In genomic region chr1:44423706-44424546, GRCh38 we compare ENCODE assay signal across 9 cellular contexts. TPM values are rescaled to one million over a fixed set of nuclear protein-coding genes. Genes with fewer than 3 reads are reported as not detected.
A peak's percentile ranks its signal among the peaks of the same experiment; 100 is the strongest.
DNase-seq lines count a peak whose midpoint lies in the region; ATAC-seq and TF ChIP-seq lines count a peak whose summit lies in the region.
"Had no signal": no experiment of that assay in that cellular context is flagged by ENCODE, and none has a peak within 500 bp of the region (broad histone marks: within the 10 kb centered on the region; RNA-seq: fewer than 3 reads in every experiment).

No MANE protein-coding gene starts in this region.

- no peak for TF ChIP-seq CTCF in left lung (IDR thresholded peaks at IDR 0.05)

- CTCF ChIA-PET in activated CD8-positive, alpha-beta memory T cell treated with anti-CD3 and anti-CD28 coated beads, Interleukin-2, amount 10 ng/mL, durations not matched to agents 7 days and 5 days (lab: Charles Lee) = no interaction called here

- H3K4me1 Mint-ChIP-seq in stimulated activated naive CD8-positive, alpha-beta T cell treated with anti-CD3 and anti-CD28 coated beads, Interleukin-15, Interleukin-2, amounts not matched to agents 100 ng/mL and 50 ng/mL, for 24 hours (ENCODE audit: low read depth) = peaks cover 5% of the 10 kb centered on the region
- H3K4me1 Mint-ChIP-seq in activated CD8-positive, alpha-beta memory T cell treated with anti-CD3 and anti-CD28 coated beads, Interleukin-2, amount 10 ng/mL, durations not matched to agents 7 days and 5 days = no peaks in the 10 kb centered on the region

- no peak overlapping the region for H3K4me3 ChIP-seq in left lung
- no peak overlapping the region for H3K4me3 ChIP-seq in aorta (ENCODE audit: low read length in 2 of 2)

- no peaks in the 10 kb centered on the region for H3K9me3 ChIP-seq in left lung
- H3K9me3 ChIP-seq in aorta (ENCODE audit: control insufficient read depth, low read length) = no peaks in the 10 kb centered on the region

- H3K27me3 ChIP-seq in left lung (peaks cover 42 to 59% of the 10 kb centered on the region in 2 donors), aorta (ENCODE audit: control insufficient read depth in 1 of 2, insufficient read depth in 2 of 2, low read length in 1 of 2) (no peaks in the 10 kb centered on the region)

- H3K4me1 ChIP-seq in left lung (peaks cover 4 to 19% of the 10 kb centered on the region in 2 donors), aorta (ENCODE audit: control insufficient read depth in 1 of 2, insufficient read depth in 2 of 2, low read length in 2 of 2) (peaks cover 0 to 2% of the 10 kb centered on the region in 2 donors)

- intact Hi-C loops in left lung (cut with DNase I) (no loop called here), aorta (cut with DNase I) (loop anchor here (5.0 kb wide), 1 partner anchor 63 kb away; no protein-coding TSS in a partner anchor)

- H3K36me3 ChIP-seq in left lung = no peaks in the 10 kb centered on the region
- H3K36me3 ChIP-seq in aorta (ENCODE audit: control insufficient read depth in 1 of 2, insufficient read depth in 2 of 2, low read length in 1 of 2) = no peaks in the 10 kb centered on the region

- 10% methylated on average over 18 of the region's 18 CpGs for WGBS in aorta, 2 donors

- H3K36me3 Mint-ChIP-seq in stimulated activated naive CD8-positive, alpha-beta T cell treated with anti-CD3 and anti-CD28 coated beads, Interleukin-15, Interleukin-2, amounts not matched to agents 100 ng/mL and 50 ng/mL, for 24 hours (ENCODE audit: low read depth) = no peaks in the 10 kb centered on the region
- no peaks in the 10 kb centered on the region for H3K36me3 Mint-ChIP-seq in activated CD8-positive, alpha-beta memory T cell treated with anti-CD3 and anti-CD28 coated beads, Interleukin-2, amount 10 ng/mL, durations not matched to agents 7 days and 5 days

- no peak overlapping the region for H3K27ac ChIP-seq in left lung
- no peak overlapping the region for H3K27ac ChIP-seq in aorta (ENCODE audit: low read depth in 1 of 2, low read length in 2 of 2)

- ATAC-seq in stimulated activated naive CD8-positive, alpha-beta T cell treated with anti-CD3 and anti-CD28 coated beads, Interleukin-15, Interleukin-2, amounts not matched to agents 100 U/mL and 50 U/mL, for 24 hours = no peak
- ATAC-seq in left lung = peak; percentile 93
- ATAC-seq in aorta (ENCODE audit: low FRiP score) = peak; percentile 85
- ATAC-seq in activated CD8-positive, alpha-beta memory T cell treated with anti-CD3 and anti-CD28 coated beads, Interleukin-2, amount 10 ng/mL, durations not matched to agents 7 days and 5 days = no peak

- H3K27me3 Mint-ChIP-seq in stimulated activated naive CD8-positive, alpha-beta T cell treated with anti-CD3 and anti-CD28 coated beads, Interleukin-15, Interleukin-2, amounts not matched to agents 100 ng/mL and 50 ng/mL, for 24 hours = peaks cover 83% of the 10 kb centered on the region
- H3K27me3 Mint-ChIP-seq in activated CD8-positive, alpha-beta memory T cell treated with anti-CD3 and anti-CD28 coated beads, Interleukin-2, amount 10 ng/mL, durations not matched to agents 7 days and 5 days = peaks cover 83% of the 10 kb centered on the region

- no peaks in the 10 kb centered on the region for H3K9me3 Mint-ChIP-seq in stimulated activated naive CD8-positive, alpha-beta T cell treated with anti-CD3 and anti-CD28 coated beads, Interleukin-15, Interleukin-2, amounts not matched to agents 100 ng/mL and 50 ng/mL, for 24 hours
- no peaks in the 10 kb centered on the region for H3K9me3 Mint-ChIP-seq in activated CD8-positive, alpha-beta memory T cell treated with anti-CD3 and anti-CD28 coated beads, Interleukin-2, amount 10 ng/mL, durations not matched to agents 7 days and 5 days (ENCODE audit: low read depth)

- in situ Hi-C loops in T47D (cut with HindIII; ENCODE audit: low pct_unique_long_range_greater_than_20kb, low sequenced_read_pairs) = no loop called here

- peak overlapping the region; percentile 11 for H3K4me3 Mint-ChIP-seq in stimulated activated naive CD8-positive, alpha-beta T cell treated with anti-CD3 and anti-CD28 coated beads, Interleukin-15, Interleukin-2, amounts not matched to agents 100 ng/mL and 50 ng/mL, for 24 hours
- H3K4me3 Mint-ChIP-seq in activated CD8-positive, alpha-beta memory T cell treated with anti-CD3 and anti-CD28 coated beads, Interleukin-2, amount 10 ng/mL, durations not matched to agents 7 days and 5 days = no peak overlapping the region

- H3K27ac Mint-ChIP-seq in stimulated activated naive CD8-positive, alpha-beta T cell treated with anti-CD3 and anti-CD28 coated beads, Interleukin-15, Interleukin-2, amounts not matched to agents 100 ng/mL and 50 ng/mL, for 24 hours = no peak overlapping the region
- H3K27ac Mint-ChIP-seq in activated CD8-positive, alpha-beta memory T cell treated with anti-CD3 and anti-CD28 coated beads, Interleukin-2, amount 10 ng/mL, durations not matched to agents 7 days and 5 days = no peak overlapping the region

- DNase-seq in stimulated activated naive CD8-positive, alpha-beta T cell treated with anti-CD3 and anti-CD28 coated beads, Interleukin-15, Interleukin-2, amounts not matched to agents 100 U/mL and 50 U/mL, for 24 hours = no peak
- DNase-seq in T47D (ENCODE audit: low read depth in 1 of 2, low spot score in 1 of 2) = peak; percentile 84 to 86
- DNase-seq in left lung = peak in 1 of 2 donors; percentile 72
- DNase-seq in aorta = peak; percentile 72 to 77
- DNase-seq in activated CD8-positive, alpha-beta memory T cell treated with anti-CD3 and anti-CD28 coated beads, Interleukin-2, amount 10 ng/mL, durations not matched to agents 7 days and 5 days = no peak
- no peak for DNase-seq in NCI-H2227 (lab: John Stamatoyannopoulos, UW; ENCODE audit: unreplicated experiment)
- no peak for DNase-seq in globus pallidus (ENCODE audit: low spot score)
- DNase-seq: H7 had no signal

RNA-seq across cellular contexts. Expression of gene RNF220, which starts 18.9 kb away (rescaled TPM):
- 10 to 100 TPM; 50.8 to 58.9 TPM for total RNA-seq in left lung
- total RNA-seq in aorta = 10 to 100 TPM; 49.0 to 56.5 TPM
- polyA plus RNA-seq in aorta = 10 to 100 TPM; 44.2 to 70.5 TPM
- 10 to 100 TPM; 81.8 to 94.1 TPM for total RNA-seq in activated CD8-positive, alpha-beta memory T cell treated with anti-CD3 and anti-CD28 coated beads, Interleukin-2, amount 10 ng/mL, durations not matched to agents 7 days and 5 days

Comparison
In these comparisons a context has a peak if more than half of its experiments do, and no peak if none do; other contexts are left out.
1. ATAC-seq: peak in left lung (single experiment) and aorta (single experiment); none in stimulated activated naive CD8-positive, alpha-beta T cell treated with anti-CD3 and anti-CD28 coated beads, Interleukin-15, Interleukin-2, amounts not matched to agents 100 U/mL and 50 U/mL, for 24 hours (single experiment) and activated CD8-positive, alpha-beta memory T cell treated with anti-CD3 and anti-CD28 coated beads, Interleukin-2, amount 10 ng/mL, durations not matched to agents 7 days and 5 days (single experiment).
2. DNase-seq: peak in T47D (2 of 2) and aorta (2 of 2); none in stimulated activated naive CD8-positive, alpha-beta T cell treated with anti-CD3 and anti-CD28 coated beads, Interleukin-15, Interleukin-2, amounts not matched to agents 100 U/mL and 50 U/mL, for 24 hours (single experiment), activated CD8-positive, alpha-beta memory T cell treated with anti-CD3 and anti-CD28 coated beads, Interleukin-2, amount 10 ng/mL, durations not matched to agents 7 days and 5 days (single experiment), NCI-H2227 (single experiment) and globus pallidus (single experiment).
3. intact Hi-C loops: an anchor here in aorta (5.0 kb wide); none called in left lung.